In genomic region chr13:91950803-91951202, GRCh38 we compare ENCODE assay signal across 32 cellular contexts.
"Had no signal": no experiment of that assay in that cellular context is flagged by ENCODE, and none has a peak within 500 bp of the region (broad histone marks: within the 10 kb centered on the region; RNA-seq: fewer than 3 reads in every experiment).

No MANE protein-coding gene starts in this region.

- H3K4me1 ChIP-seq: ascending aorta, breast epithelium, colonic mucosa, esophagus squamous epithelium, gastroesophageal sphincter had no signal

- H3K9me3 Mint-ChIP-seq: activated CD4-positive, alpha-beta memory T cell treated with anti-CD3 and anti-CD28 coated beads for 36 hours; activated CD4-positive, alpha-beta T cell treated with anti-CD3 and anti-CD28 coated beads, Interleukin-2, amount 10 ng/mL, durations not matched to agents 24 days and 14 days; activated naive CD4-positive, alpha-beta T cell treated with anti-CD3 and anti-CD28 coated beads for 36 hours; activated naive CD8-positive, alpha-beta T cell treated with anti-CD3 and anti-CD28 coated beads, Interleukin-2, amount 10 ng/mL, durations not matched to agents 7 days and 5 days; activated T-helper 17 cell treated with anti-CD3 and anti-CD28 coated beads, Interleukin-2, amount 50 U/mL, for 72 hours; T-helper 2 cell treated with Interferon-gamma antibody and Interleukin-4, amounts not matched to agents 5 μg/mL and 100 μg/mL, for 36 hours had no signal

- H3K36me3 Mint-ChIP-seq: activated CD4-positive, alpha-beta memory T cell treated with anti-CD3 and anti-CD28 coated beads for 36 hours; activated naive CD4-positive, alpha-beta T cell treated with anti-CD3 and anti-CD28 coated beads, Interleukin-2, amount 50 U/mL, for 24 hours; activated naive CD8-positive, alpha-beta T cell treated with anti-CD3 and anti-CD28 coated beads, Interleukin-2, amount 10 ng/mL, durations not matched to agents 7 days and 5 days; brain had no signal

- H3K27ac Mint-ChIP-seq: activated CD4-positive, alpha-beta memory T cell treated with anti-CD3 and anti-CD28 coated beads for 36 hours; activated CD4-positive, alpha-beta T cell treated with anti-CD3 and anti-CD28 coated beads for 36 hours; activated CD4-positive, alpha-beta T cell treated with anti-CD3 and anti-CD28 coated beads, Interleukin-2, amount 10 ng/mL, durations not matched to agents 24 days and 14 days; activated naive CD4-positive, alpha-beta T cell treated with anti-CD3 and anti-CD28 coated beads for 36 hours; activated naive CD4-positive, alpha-beta T cell treated with anti-CD3 and anti-CD28 coated beads, Interleukin-2, amount 50 U/mL, for 24 hours; activated naive CD8-positive, alpha-beta T cell treated with anti-CD3 and anti-CD28 coated beads, Interleukin-2, amount 10 ng/mL, durations not matched to agents 7 days and 5 days; activated T-cell treated with anti-CD3 and anti-CD28 coated beads, Interleukin-2, amount 50 U/mL, for 24 hours; activated T-helper 17 cell treated with anti-CD3 and anti-CD28 coated beads, Interleukin-2, amount 50 U/mL, for 72 hours; T-helper 17 cell; T-helper 2 cell treated with Interferon-gamma antibody and Interleukin-4, amounts not matched to agents 5 μg/mL and 100 μg/mL, for 36 hours had no signal

- H3K27ac ChIP-seq: ascending aorta, breast epithelium, cardiac muscle cell, colonic mucosa, epithelial cell of prostate, esophagus squamous epithelium, gastroesophageal sphincter had no signal

- H3K4me3 ChIP-seq: ascending aorta, breast epithelium, cardiac muscle cell, colonic mucosa, esophagus squamous epithelium, gastroesophageal sphincter had no signal

- H3K4me1 Mint-ChIP-seq: activated CD4-positive, alpha-beta T cell treated with anti-CD3 and anti-CD28 coated beads for 36 hours; activated CD4-positive, alpha-beta T cell treated with anti-CD3 and anti-CD28 coated beads, Interleukin-2, amount 10 ng/mL, durations not matched to agents 24 days and 14 days; activated naive CD4-positive, alpha-beta T cell treated with anti-CD3 and anti-CD28 coated beads, Interleukin-2, amount 50 U/mL, for 24 hours; activated naive CD8-positive, alpha-beta T cell treated with anti-CD3 and anti-CD28 coated beads, Interleukin-2, amount 10 ng/mL, durations not matched to agents 7 days and 5 days; activated T-helper 17 cell treated with anti-CD3 and anti-CD28 coated beads, Interleukin-2, amount 50 U/mL, for 72 hours; T-helper 17 cell had no signal

- H3K27me3 Mint-ChIP-seq: activated CD4-positive, alpha-beta memory T cell treated with anti-CD3 and anti-CD28 coated beads for 36 hours; activated CD4-positive, alpha-beta T cell treated with anti-CD3 and anti-CD28 coated beads for 36 hours; activated CD4-positive, alpha-beta T cell treated with anti-CD3 and anti-CD28 coated beads, Interleukin-2, amount 10 ng/mL, durations not matched to agents 24 days and 14 days; activated naive CD4-positive, alpha-beta T cell treated with anti-CD3 and anti-CD28 coated beads, Interleukin-2, amount 50 U/mL, for 24 hours; activated naive CD8-positive, alpha-beta T cell treated with anti-CD3 and anti-CD28 coated beads, Interleukin-2, amount 10 ng/mL, durations not matched to agents 7 days and 5 days; activated T-cell treated with anti-CD3 and anti-CD28 coated beads, Interleukin-2, amount 50 U/mL, for 24 hours; activated T-helper 17 cell treated with anti-CD3 and anti-CD28 coated beads, Interleukin-2, amount 50 U/mL, for 72 hours; brain; T-helper 17 cell had no signal

- H3K27me3 ChIP-seq: ascending aorta, breast epithelium, cardiac muscle cell, colonic mucosa, esophagus squamous epithelium, gastroesophageal sphincter had no signal

- DNase-seq: activated CD4-positive, alpha-beta memory T cell treated with anti-CD3 and anti-CD28 coated beads for 36 hours; activated CD4-positive, alpha-beta T cell treated with anti-CD3 and anti-CD28 coated beads for 36 hours; activated CD4-positive, alpha-beta T cell treated with anti-CD3 and anti-CD28 coated beads, Interleukin-2, amount 10 ng/mL, durations not matched to agents 24 days and 14 days; activated CD4-positive, CD25-positive, alpha-beta regulatory T cell; activated CD4-positive, CD25-positive, alpha-beta regulatory T cell treated with anti-CD3 and anti-CD28 coated beads, Interleukin-2, amount 50 U/mL, for 72 hours; activated CD8-positive, alpha-beta memory T cell treated with anti-CD3 and anti-CD28 coated beads, Interleukin-2, amount 50 U/mL, for 48 hours; activated effector memory CD4-positive, alpha-beta T cell treated with Interleukin-2 at 50 U/mL for 16 hours; activated naive CD4-positive, alpha-beta T cell treated with anti-CD3 and anti-CD28 coated beads for 36 hours; activated naive CD8-positive, alpha-beta T cell treated with anti-CD3 and anti-CD28 coated beads, Interleukin-2, amount 10 ng/mL, durations not matched to agents 7 days and 5 days; activated T-cell treated with anti-CD3 and anti-CD28 coated beads for 4 hours; activated T-cell treated with anti-CD3 and anti-CD28 coated beads, Interleukin-2, amount 50 U/mL, for 24 hours; central memory CD4-positive, alpha-beta T cell; cerebellar nuclear complex; colonic mucosa; effector CD8-positive, alpha-beta T cell; esophagus squamous epithelium; foreskin melanocyte; head of caudate nucleus; hippocampal formation; T-helper 17 cell; T1000 had no signal

- H3K36me3 ChIP-seq: ascending aorta, breast epithelium, cardiac muscle cell, colonic mucosa, esophagus squamous epithelium, gastroesophageal sphincter had no signal

- H3K9me3 ChIP-seq: ascending aorta, colonic mucosa, gastroesophageal sphincter had no signal

- FAIRE-seq: endometrium, endothelial cell of umbilical vein had no signal

- H3K4me3 Mint-ChIP-seq: activated CD4-positive, alpha-beta memory T cell treated with anti-CD3 and anti-CD28 coated beads for 36 hours; activated CD4-positive, alpha-beta T cell treated with anti-CD3 and anti-CD28 coated beads for 36 hours; activated CD4-positive, alpha-beta T cell treated with anti-CD3 and anti-CD28 coated beads, Interleukin-2, amount 10 ng/mL, durations not matched to agents 24 days and 14 days; activated naive CD4-positive, alpha-beta T cell treated with anti-CD3 and anti-CD28 coated beads for 36 hours; activated naive CD4-positive, alpha-beta T cell treated with anti-CD3 and anti-CD28 coated beads, Interleukin-2, amount 50 U/mL, for 24 hours; activated naive CD8-positive, alpha-beta T cell treated with anti-CD3 and anti-CD28 coated beads, Interleukin-2, amount 10 ng/mL, durations not matched to agents 7 days and 5 days; activated T-cell treated with anti-CD3 and anti-CD28 coated beads, Interleukin-2, amount 50 U/mL, for 24 hours; activated T-helper 17 cell treated with anti-CD3 and anti-CD28 coated beads, Interleukin-2, amount 50 U/mL, for 72 hours; brain; T-helper 17 cell; T-helper 2 cell treated with Interferon-gamma antibody and Interleukin-4, amounts not matched to agents 5 μg/mL and 100 μg/mL, for 36 hours had no signal

- ATAC-seq: activated CD4-positive, alpha-beta T cell treated with anti-CD3 and anti-CD28 coated beads for 36 hours; activated T-helper 17 cell treated with anti-CD3 and anti-CD28 coated beads, Interleukin-2, amount 50 U/mL, for 72 hours; gastroesophageal sphincter; T-helper 17 cell had no signal
